ENCODE assay signal across 10 cellular contexts in genomic region chr18:58779514-58779913, GRCh38.
"Had no signal": no experiment of that assay in that cellular context is flagged by ENCODE, and none has a peak within 500 bp of the region (broad histone marks: within the 10 kb centered on the region; RNA-seq: fewer than 3 reads in every experiment).

No MANE protein-coding gene starts in this region.

- H3K4me3 ChIP-seq: ovary, tibial nerve had no signal

- H3K4me3 Mint-ChIP-seq: activated T-cell treated with anti-CD3 and anti-CD28 coated beads, Interleukin-2, amount 50 U/mL, for 24 hours; brain; nephron had no signal

- H3K36me3 ChIP-seq: ovary, tibial nerve had no signal

- H3K36me3 Mint-ChIP-seq: activated naive CD4-positive, alpha-beta T cell treated with anti-CD3 and anti-CD28 coated beads, Interleukin-2, amount 50 U/mL, for 72 hours; brain had no signal

- H3K27ac Mint-ChIP-seq: activated naive CD4-positive, alpha-beta T cell treated with anti-CD3 and anti-CD28 coated beads, Interleukin-2, amount 50 U/mL, for 72 hours; activated T-cell treated with anti-CD3 and anti-CD28 coated beads, Interleukin-2, amount 50 U/mL, for 24 hours had no signal

- H3K27me3 ChIP-seq: ovary, tibial nerve had no signal

- H3K27ac ChIP-seq: ovary, tibial nerve had no signal

- H3K9me3 ChIP-seq: ovary, tibial nerve had no signal

- H3K9me3 Mint-ChIP-seq: activated naive CD4-positive, alpha-beta T cell treated with anti-CD3 and anti-CD28 coated beads, Interleukin-2, amount 50 U/mL, for 72 hours; activated T-cell treated with anti-CD3 and anti-CD28 coated beads, Interleukin-2, amount 50 U/mL, for 24 hours; nephron had no signal

- ATAC-seq: activated naive CD4-positive, alpha-beta T cell treated with anti-CD3 and anti-CD28 coated beads, Interleukin-2, amount 50 U/mL, for 72 hours had no signal

- DNase-seq: activated effector memory CD4-positive, alpha-beta T cell treated with anti-CD3 and anti-CD28 coated beads, Interleukin-2, amount 50 U/mL, for 16 hours; activated T-cell treated with anti-CD3 and anti-CD28 coated beads, Interleukin-2, amount 50 U/mL, for 24 hours; amygdala; effector memory CD4-positive, alpha-beta T cell; ovary; retina had no signal
